ENCODE assay signal across 27 cellular contexts in the genomic region with DNA sequence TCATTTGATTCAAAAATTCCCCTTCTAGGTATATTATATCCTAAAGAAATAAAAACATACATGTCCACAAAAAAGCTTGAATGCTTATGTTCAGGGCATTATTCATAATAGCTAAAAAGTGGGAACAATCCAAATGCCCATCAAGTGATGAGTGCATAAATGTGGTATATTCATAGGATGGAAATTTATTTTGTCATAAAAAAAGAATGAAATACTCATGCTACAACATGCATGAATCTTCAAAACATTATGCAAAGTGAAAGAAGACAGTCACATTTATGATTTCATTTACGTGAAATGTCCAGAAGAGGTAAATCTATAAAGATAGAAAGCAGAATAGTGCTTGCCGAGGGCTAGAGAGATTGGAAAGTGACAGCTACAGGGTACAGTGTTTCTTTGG.
"Had no signal": no experiment of that assay in that cellular context is flagged by ENCODE, and none has a peak within 500 bp of the region (broad histone marks: within the 10 kb centered on the region; RNA-seq: fewer than 3 reads in every experiment).

No MANE protein-coding gene starts in this region.

- FAIRE-seq: urothelium cell line had no signal

- H3K36me3 ChIP-seq: stomach, suprapubic skin, thoracic aorta, thyroid gland, tibial artery, tibial nerve, transverse colon, upper lobe of left lung, upper lobe of right lung, uterus, vagina had no signal

- H3K27ac ChIP-seq: stomach, suprapubic skin, testis, thoracic aorta, thyroid gland, tibial artery, tibial nerve, transverse colon, upper lobe of left lung, upper lobe of right lung, uterus, vagina had no signal

- H3K4me1 ChIP-seq: stomach, suprapubic skin, testis, thyroid gland, tibial artery, tibial nerve, transverse colon, upper lobe of left lung, upper lobe of right lung, uterus, vagina had no signal

- H3K4me3 ChIP-seq: stomach, suprapubic skin, testis, thoracic aorta, thyroid gland, tibial artery, tibial nerve, transverse colon, upper lobe of left lung, upper lobe of right lung, uterus, vagina had no signal

- ATAC-seq: stimulated activated effector memory CD8-positive, alpha-beta T cell treated with anti-CD3 and anti-CD28 coated beads, Interleukin-12 subunit alpha, Interleukin-12 subunit beta, amount 100 ng/mL, for 72 hours; stimulated activated memory B cell treated with anti-CD40 and anti-IgM and Interleukin-4, amounts not matched to agents 10 μg/mL and 1 μg/mL and 100 μg/mL, for 72 hours; stimulated activated naive B cell treated with anti-CD40 and anti-IgM and Interleukin-4, amounts not matched to agents 10 μg/mL and 1 μg/mL and 100 μg/mL, for 72 hours; stimulated activated naive CD8-positive, alpha-beta T cell treated with anti-CD3 and anti-CD28 coated beads, Interleukin-15, amount 100 ng/mL, for 72 hours; stimulated activated naive CD8-positive, alpha-beta T cell treated with anti-CD3 and anti-CD28 coated beads, Interleukin-15, Interleukin-2, amounts not matched to agents 100 U/mL and 50 U/mL, for 24 hours; upper lobe of right lung had no signal

- DNase-seq: stimulated activated CD4-positive, alpha-beta T cell treated with anti-CD3 and anti-CD28 coated beads, Interleukin-2, amount 100 ng/mL, for 48 hours; stimulated activated CD4-positive, alpha-beta T cell treated with anti-CD3 and anti-CD28 coated beads, Interleukin-4, amount 100 ng/mL, for 1 hour; stimulated activated CD4-positive, alpha-beta T cell treated with anti-CD3 and anti-CD28 coated beads, Interleukin-4, amount 100 ng/mL, for 24 hours; stimulated activated CD4-positive, alpha-beta T cell treated with anti-CD3 and anti-CD28 coated beads, Interleukin-4, amount 100 ng/mL, for 4 hours; stimulated activated CD8-positive, alpha-beta memory T cell treated with anti-CD3 and anti-CD28 coated beads, Interleukin-4, amount 100 ng/mL, for 48 hours; stimulated activated naive B cell treated with anti-CD40 and anti-IgM and Interleukin-4, amounts not matched to agents 10 μg/mL and 1 μg/mL and 100 μg/mL, for 72 hours; stimulated activated naive CD4-positive, alpha-beta T cell; stimulated activated naive CD4-positive, alpha-beta T cell treated with Interleukin-2 at 50 U/mL for 16 hours; stimulated activated naive CD8-positive, alpha-beta T cell treated with anti-CD3 and anti-CD28 coated beads, Interleukin-15, amount 100 ng/mL, for 72 hours; stimulated activated naive CD8-positive, alpha-beta T cell treated with anti-CD3 and anti-CD28 coated beads, Interleukin-15, Interleukin-2, amounts not matched to agents 100 U/mL and 50 U/mL, for 24 hours; stomach; substantia nigra; testis; thyroid gland; tibial artery; transverse colon; trophoblast cell; upper lobe of left lung; upper lobe of right lung; uterus had no signal

- H3K27me3 ChIP-seq: stomach, suprapubic skin, testis, thyroid gland, tibial artery, tibial nerve, transverse colon, upper lobe of left lung, upper lobe of right lung, uterus, vagina had no signal
